Comparison of ENCODE assay signal across 1 cellular context in the genomic region with DNA sequence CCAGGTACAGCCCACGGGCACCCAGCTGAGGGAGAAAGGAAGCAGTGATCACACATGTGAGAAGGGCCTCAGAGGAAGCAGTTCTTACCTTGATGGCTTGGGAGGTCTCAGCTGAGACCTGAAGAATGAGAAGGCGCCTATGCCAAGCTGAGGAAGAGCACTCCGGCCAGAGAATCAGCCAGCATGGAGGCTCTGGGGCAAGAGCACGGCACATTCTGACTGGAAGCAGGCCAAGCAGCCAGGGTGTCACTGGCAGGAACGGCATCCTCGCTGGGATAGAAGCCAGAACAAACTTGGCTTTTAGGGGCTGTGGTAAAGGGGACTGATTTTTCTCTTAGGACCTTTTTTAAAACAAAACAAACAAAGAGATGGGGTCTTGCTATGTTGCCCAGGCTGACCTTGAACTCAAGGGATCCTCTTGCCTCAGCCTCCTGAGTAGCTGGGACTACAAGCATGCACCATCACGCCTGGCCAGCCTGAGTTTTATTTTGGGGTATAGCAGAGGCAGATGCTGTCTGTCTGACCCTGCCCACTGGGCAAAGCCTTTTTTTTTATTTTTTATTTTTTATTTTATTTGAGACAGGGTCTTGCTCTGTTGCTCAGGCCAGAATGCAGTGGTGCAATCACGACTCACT.
TF ChIP-seq lines count a peak whose summit lies in the region.

No MANE protein-coding gene starts in this region.

TF ChIP-seq in GM23338, 12 proteins besides CTCF, POLR2A, EP300 and RAD21 (continued from another document):
- TF ChIP-seq, protein P1, sequence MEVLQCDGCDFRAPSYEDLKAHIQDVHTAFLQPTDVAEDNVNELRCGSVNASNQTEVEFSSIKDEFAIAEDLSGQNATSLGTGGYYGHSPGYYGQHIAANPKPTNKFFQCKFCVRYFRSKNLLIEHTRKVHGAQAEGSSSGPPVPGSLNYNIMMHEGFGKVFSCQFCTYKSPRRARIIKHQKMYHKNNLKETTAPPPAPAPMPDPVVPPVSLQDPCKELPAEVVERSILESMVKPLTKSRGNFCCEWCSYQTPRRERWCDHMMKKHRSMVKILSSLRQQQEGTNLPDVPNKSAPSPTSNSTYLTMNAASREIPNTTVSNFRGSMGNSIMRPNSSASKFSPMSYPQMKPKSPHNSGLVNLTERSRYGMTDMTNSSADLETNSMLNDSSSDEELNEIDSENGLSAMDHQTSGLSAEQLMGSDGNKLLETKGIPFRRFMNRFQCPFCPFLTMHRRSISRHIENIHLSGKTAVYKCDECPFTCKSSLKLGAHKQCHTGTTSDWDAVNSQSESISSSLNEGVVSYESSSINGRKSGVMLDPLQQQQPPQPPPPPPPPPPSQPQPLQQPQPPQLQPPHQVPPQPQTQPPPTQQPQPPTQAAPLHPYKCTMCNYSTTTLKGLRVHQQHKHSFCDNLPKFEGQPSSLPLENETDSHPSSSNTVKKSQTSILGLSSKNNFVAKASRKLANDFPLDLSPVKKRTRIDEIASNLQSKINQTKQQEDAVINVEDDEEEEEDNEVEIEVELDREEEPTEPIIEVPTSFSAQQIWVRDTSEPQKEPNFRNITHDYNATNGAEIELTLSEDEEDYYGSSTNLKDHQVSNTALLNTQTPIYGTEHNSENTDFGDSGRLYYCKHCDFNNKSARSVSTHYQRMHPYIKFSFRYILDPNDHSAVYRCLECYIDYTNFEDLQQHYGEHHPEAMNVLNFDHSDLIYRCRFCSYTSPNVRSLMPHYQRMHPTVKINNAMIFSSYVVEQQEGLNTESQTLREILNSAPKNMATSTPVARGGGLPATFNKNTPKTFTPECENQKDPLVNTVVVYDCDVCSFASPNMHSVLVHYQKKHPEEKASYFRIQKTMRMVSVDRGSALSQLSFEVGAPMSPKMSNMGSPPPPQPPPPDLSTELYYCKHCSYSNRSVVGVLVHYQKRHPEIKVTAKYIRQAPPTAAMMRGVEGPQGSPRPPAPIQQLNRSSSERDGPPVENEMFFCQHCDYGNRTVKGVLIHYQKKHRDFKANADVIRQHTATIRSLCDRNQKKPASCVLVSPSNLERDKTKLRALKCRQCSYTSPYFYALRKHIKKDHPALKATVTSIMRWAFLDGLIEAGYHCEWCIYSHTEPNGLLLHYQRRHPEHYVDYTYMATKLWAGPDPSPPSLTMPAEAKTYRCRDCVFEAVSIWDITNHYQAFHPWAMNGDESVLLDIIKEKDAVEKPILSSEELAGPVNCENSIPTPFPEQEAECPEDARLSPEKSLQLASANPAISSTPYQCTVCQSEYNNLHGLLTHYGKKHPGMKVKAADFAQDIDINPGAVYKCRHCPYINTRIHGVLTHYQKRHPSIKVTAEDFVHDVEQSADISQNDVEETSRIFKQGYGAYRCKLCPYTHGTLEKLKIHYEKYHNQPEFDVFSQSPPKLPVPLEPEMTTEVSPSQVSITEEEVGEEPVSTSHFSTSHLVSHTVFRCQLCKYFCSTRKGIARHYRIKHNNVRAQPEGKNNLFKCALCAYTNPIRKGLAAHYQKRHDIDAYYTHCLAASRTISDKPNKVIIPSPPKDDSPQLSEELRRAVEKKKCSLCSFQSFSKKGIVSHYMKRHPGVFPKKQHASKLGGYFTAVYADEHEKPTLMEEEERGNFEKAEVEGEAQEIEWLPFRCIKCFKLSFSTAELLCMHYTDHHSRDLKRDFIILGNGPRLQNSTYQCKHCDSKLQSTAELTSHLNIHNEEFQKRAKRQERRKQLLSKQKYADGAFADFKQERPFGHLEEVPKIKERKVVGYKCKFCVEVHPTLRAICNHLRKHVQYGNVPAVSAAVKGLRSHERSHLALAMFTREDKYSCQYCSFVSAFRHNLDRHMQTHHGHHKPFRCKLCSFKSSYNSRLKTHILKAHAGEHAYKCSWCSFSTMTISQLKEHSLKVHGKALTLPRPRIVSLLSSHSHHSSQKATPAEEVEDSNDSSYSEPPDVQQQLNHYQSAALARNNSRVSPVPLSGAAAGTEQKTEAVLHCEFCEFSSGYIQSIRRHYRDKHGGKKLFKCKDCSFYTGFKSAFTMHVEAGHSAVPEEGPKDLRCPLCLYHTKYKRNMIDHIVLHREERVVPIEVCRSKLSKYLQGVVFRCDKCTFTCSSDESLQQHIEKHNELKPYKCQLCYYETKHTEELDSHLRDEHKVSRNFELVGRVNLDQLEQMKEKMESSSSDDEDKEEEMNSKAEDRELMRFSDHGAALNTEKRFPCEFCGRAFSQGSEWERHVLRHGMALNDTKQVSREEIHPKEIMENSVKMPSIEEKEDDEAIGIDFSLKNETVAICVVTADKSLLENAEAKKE (CRISPR knock-in tag; IDR thresholded peaks at IDR 0.05) = no peak
